ENCODE assay signal across 2 cellular contexts in the genomic region with DNA sequence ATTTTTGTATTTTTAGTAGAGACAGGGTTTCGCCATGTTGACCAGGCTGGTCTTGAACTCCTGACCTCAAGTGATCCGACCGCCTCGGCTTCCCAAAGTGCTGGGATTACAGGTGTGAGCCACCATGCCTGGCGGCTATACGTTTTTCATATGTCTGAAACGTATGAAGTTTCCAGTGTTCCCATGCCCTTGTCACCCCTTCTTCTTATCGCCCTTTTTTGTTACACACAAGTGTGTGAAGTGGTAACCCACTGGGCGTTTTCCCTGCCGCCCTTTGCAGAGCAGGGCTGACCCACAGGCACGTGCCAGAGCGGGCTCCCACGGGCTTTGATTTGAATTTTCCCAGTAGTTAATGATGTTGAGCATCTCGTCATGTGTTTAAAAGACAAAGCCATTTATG.
TF ChIP-seq lines count a peak whose summit lies in the region.

No MANE protein-coding gene starts in this region.

TF ChIP-seq in SK-N-SH, 30 proteins besides CTCF, POLR2A, EP300 and RAD21:
- TF ChIP-seq RFX5 (IDR thresholded peaks at IDR 0.05; ENCODE audit: low read length) (no peak), MXI1 (IDR thresholded peaks at IDR 0.05; ENCODE audit: low read depth, low read length) (no peak), TAF1 (IDR thresholded peaks at IDR 0.05; ENCODE audit: borderline replicate concordance, low read depth, low read length) (no peak), MEF2A (IDR thresholded peaks at IDR 0.05; ENCODE audit: borderline replicate concordance, low read depth) (no peak)
- TF ChIP-seq, protein P1, sequence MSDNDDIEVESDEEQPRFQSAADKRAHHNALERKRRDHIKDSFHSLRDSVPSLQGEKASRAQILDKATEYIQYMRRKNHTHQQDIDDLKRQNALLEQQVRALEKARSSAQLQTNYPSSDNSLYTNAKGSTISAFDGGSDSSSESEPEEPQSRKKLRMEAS (IDR thresholded peaks at IDR 0.05; ENCODE audit: low read depth), result no peak
- TF ChIP-seq, protein P2, sequence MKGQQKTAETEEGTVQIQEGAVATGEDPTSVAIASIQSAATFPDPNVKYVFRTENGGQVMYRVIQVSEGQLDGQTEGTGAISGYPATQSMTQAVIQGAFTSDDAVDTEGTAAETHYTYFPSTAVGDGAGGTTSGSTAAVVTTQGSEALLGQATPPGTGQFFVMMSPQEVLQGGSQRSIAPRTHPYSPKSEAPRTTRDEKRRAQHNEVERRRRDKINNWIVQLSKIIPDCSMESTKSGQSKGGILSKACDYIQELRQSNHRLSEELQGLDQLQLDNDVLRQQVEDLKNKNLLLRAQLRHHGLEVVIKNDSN (IDR thresholded peaks at IDR 0.05; ENCODE audit: borderline replicate concordance, low read depth), result no peak
- TF ChIP-seq, protein P3, sequence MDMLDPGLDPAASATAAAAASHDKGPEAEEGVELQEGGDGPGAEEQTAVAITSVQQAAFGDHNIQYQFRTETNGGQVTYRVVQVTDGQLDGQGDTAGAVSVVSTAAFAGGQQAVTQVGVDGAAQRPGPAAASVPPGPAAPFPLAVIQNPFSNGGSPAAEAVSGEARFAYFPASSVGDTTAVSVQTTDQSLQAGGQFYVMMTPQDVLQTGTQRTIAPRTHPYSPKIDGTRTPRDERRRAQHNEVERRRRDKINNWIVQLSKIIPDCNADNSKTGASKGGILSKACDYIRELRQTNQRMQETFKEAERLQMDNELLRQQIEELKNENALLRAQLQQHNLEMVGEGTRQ (IDR thresholded peaks at IDR 0.05; ENCODE audit: borderline replicate concordance, low read depth, low read length), result no peak

TF ChIP-seq in SK-N-SH treated with all-trans-retinoic acid at 6 μM for 48 hours, 23 proteins besides CTCF, POLR2A, EP300 and RAD21:
- TF ChIP-seq ESRRG (CRISPR knock-in tag; IDR thresholded peaks at IDR 0.05), result no peak
- TF ChIP-seq ZNF565 (CRISPR knock-in tag; conservative IDR thresholded peaks at IDR 0.05; ENCODE audit: low read depth), result no peak
- TF ChIP-seq BACH2 (CRISPR knock-in tag; IDR thresholded peaks at IDR 0.05; ENCODE audit: borderline replicate concordance), result no peak
- TF ChIP-seq OSR1 (CRISPR knock-in tag; IDR thresholded peaks at IDR 0.05), result no peak
- TF ChIP-seq ARNTL (CRISPR knock-in tag; IDR thresholded peaks at IDR 0.05; ENCODE audit: borderline replicate concordance, low read depth), result no peak
- no peak for TF ChIP-seq RARB (CRISPR knock-in tag; IDR thresholded peaks at IDR 0.05)
- TF ChIP-seq ZNF8 (CRISPR knock-in tag; IDR thresholded peaks at IDR 0.05), result no peak
- TF ChIP-seq, protein P4, sequence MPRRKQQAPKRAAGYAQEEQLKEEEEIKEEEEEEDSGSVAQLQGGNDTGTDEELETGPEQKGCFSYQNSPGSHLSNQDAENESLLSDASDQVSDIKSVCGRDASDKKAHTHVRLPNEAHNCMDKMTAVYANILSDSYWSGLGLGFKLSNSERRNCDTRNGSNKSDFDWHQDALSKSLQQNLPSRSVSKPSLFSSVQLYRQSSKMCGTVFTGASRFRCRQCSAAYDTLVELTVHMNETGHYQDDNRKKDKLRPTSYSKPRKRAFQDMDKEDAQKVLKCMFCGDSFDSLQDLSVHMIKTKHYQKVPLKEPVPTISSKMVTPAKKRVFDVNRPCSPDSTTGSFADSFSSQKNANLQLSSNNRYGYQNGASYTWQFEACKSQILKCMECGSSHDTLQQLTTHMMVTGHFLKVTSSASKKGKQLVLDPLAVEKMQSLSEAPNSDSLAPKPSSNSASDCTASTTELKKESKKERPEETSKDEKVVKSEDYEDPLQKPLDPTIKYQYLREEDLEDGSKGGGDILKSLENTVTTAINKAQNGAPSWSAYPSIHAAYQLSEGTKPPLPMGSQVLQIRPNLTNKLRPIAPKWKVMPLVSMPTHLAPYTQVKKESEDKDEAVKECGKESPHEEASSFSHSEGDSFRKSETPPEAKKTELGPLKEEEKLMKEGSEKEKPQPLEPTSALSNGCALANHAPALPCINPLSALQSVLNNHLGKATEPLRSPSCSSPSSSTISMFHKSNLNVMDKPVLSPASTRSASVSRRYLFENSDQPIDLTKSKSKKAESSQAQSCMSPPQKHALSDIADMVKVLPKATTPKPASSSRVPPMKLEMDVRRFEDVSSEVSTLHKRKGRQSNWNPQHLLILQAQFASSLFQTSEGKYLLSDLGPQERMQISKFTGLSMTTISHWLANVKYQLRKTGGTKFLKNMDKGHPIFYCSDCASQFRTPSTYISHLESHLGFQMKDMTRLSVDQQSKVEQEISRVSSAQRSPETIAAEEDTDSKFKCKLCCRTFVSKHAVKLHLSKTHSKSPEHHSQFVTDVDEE (CRISPR knock-in tag; IDR thresholded peaks at IDR 0.05), result no peak
- TF ChIP-seq SNAI2 (CRISPR knock-in tag; IDR thresholded peaks at IDR 0.05), result no peak
- TF ChIP-seq, protein P5, sequence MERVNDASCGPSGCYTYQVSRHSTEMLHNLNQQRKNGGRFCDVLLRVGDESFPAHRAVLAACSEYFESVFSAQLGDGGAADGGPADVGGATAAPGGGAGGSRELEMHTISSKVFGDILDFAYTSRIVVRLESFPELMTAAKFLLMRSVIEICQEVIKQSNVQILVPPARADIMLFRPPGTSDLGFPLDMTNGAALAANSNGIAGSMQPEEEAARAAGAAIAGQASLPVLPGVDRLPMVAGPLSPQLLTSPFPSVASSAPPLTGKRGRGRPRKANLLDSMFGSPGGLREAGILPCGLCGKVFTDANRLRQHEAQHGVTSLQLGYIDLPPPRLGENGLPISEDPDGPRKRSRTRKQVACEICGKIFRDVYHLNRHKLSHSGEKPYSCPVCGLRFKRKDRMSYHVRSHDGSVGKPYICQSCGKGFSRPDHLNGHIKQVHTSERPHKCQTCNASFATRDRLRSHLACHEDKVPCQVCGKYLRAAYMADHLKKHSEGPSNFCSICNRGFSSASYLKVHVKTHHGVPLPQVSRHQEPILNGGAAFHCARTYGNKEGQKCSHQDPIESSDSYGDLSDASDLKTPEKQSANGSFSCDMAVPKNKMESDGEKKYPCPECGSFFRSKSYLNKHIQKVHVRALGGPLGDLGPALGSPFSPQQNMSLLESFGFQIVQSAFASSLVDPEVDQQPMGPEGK (CRISPR knock-in tag; IDR thresholded peaks at IDR 0.05; ENCODE audit: borderline replicate concordance), result no peak
- TF ChIP-seq TOX (CRISPR knock-in tag; IDR thresholded peaks at IDR 0.05; ENCODE audit: borderline replicate concordance), result no peak
- TF ChIP-seq, protein P6, sequence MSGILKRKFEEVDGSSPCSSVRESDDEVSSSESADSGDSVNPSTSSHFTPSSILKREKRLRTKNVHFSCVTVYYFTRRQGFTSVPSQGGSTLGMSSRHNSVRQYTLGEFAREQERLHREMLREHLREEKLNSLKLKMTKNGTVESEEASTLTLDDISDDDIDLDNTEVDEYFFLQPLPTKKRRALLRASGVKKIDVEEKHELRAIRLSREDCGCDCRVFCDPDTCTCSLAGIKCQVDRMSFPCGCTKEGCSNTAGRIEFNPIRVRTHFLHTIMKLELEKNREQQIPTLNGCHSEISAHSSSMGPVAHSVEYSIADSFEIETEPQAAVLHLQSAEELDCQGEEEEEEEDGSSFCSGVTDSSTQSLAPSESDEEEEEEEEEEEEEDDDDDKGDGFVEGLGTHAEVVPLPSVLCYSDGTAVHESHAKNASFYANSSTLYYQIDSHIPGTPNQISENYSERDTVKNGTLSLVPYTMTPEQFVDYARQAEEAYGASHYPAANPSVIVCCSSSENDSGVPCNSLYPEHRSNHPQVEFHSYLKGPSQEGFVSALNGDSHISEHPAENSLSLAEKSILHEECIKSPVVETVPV (CRISPR knock-in tag; IDR thresholded peaks at IDR 0.05), result no peak
- TF ChIP-seq ISL1 (CRISPR knock-in tag; IDR thresholded peaks at IDR 0.05), result no peak
